Comparison of ENCODE assay signal across 1 cellular context in genomic region chr1:36553591-36554417, GRCh38.
A peak's percentile ranks its signal among the peaks of the same experiment; 100 is the strongest.
TF ChIP-seq lines count a peak whose summit lies in the region.

No MANE protein-coding gene starts in this region.

TF ChIP-seq in HepG2, 621 proteins besides CTCF, POLR2A, EP300 and RAD21 (continued from another document):
- 0 out of 2 replicates have a peak, but pooled peaks have one; percentile 25 for TF ChIP-seq POGK (CRISPR knock-in tag; conservative IDR thresholded peaks at IDR 0.05)
